In the genomic region with DNA sequence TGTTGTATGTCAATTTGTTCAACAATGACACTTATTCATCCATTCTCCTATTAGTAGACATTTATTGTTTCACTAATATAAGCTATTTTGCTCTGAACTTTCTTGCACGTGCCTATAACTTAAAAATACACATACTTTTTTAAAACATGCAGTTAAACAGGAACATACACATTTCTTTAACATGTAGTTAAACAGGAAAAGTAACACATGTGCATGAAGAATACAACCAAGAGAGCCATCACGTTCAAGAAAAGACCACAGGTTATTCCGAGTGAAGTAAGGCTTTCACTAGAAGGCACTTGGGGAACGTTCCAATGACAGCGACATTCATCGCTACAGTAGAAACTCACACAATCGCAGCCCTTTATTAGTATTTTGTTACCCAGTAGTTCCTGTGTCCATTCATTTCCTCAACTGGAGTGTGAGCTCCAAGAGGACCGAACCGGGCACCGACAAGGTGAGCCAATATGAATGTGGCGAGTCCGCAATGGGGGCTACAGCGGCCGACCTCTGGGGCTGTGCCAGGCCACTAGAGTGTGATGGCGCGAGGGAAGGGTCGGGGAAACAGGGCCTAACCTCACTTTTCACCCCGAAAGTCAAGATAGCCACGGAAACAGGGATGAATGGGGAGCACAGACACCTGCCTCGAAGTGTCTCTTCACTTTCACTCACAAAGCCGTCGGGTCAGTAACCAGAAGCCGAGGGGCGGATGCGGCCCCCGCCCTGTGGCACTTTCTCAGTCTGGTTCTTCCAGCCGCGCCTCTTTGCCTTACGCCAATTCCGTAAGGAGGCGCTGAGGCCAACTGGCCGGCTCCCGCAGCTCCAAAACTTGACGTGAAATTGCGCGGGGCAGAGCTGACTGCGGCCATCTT, we compare ENCODE assay signal across 8 cellular contexts. TPM values are rescaled to one million over a fixed set of nuclear protein-coding genes. Genes with fewer than 3 reads are reported as not detected.
A peak's percentile ranks its signal among the peaks of the same experiment; 100 is the strongest.
DNase-seq lines count a peak whose midpoint lies in the region; ATAC-seq and TF ChIP-seq lines count a peak whose summit lies in the region.

No MANE protein-coding gene starts in this region.

- CTCF ChIA-PET in HCT116 (lab: Charles Lee), result interaction anchor here (0.9 to 1.6 kb wide), 3 partner anchors 90 to 176 kb away, joined by 3 to 4 read pairs (median 3); no protein-coding TSS in a partner anchor

- intact Hi-C loops in HCT116 (cut with micrococcal nuclease), result no loop called here

- TF ChIP-seq CTCF in HCT116 (IDR thresholded peaks at IDR 0.05 in 2 of 3, conservative IDR thresholded peaks at IDR 0.05 in 1 of 3; ENCODE audit: borderline replicate concordance in 1 of 3, insufficient read depth in 1 of 3, low read depth in 2 of 3, low read length in 2 of 3) (no peak), MM.1S (IDR thresholded peaks at IDR 0.05; ENCODE audit: low read length) (no peak), thoracic aorta (IDR thresholded peaks at IDR 0.05) (no peak)

- POLR2A ChIA-PET in HCT116 (lab: Charles Lee), result interaction anchor here (0.7 to 1.4 kb wide), 9 partner anchors 9 to 227 kb away, joined by 3 to 6 read pairs (median 4); no protein-coding TSS in a partner anchor

- H3K27me3 ChIP-seq in HCT116 (ENCODE audit: insufficient read depth, low read length), result no peaks in the 10 kb centered on the region
- no peaks in the 10 kb centered on the region for H3K27me3 ChIP-seq in MM.1S (replicated peaks; ENCODE audit: insufficient read depth, low read length)
- no peaks in the 10 kb centered on the region for H3K27me3 ChIP-seq in thoracic aorta (replicated peaks; ENCODE audit: insufficient read depth)

- H3K4me1 ChIP-seq in HCT116 (ENCODE audit: control insufficient read depth in 1 of 2, insufficient read depth in 2 of 2, low read length in 2 of 2), result peaks cover 8 to 20% of the 10 kb centered on the region in 2 experiments; a peak in 3 of 4 replicates
- H3K4me1 ChIP-seq in MM.1S (ENCODE audit: low read length), result peaks cover 20% of the 10 kb centered on the region
- peaks cover 10 to 42% of the 10 kb centered on the region in 2 donors for H3K4me1 ChIP-seq in thoracic aorta (ENCODE audit: control insufficient read depth in 1 of 2, low read depth in 2 of 2)

- H3K9me3 ChIP-seq in HCT116 (ENCODE audit: control insufficient read depth in 1 of 2, insufficient read depth in 1 of 2, low read depth in 1 of 2, low read length in 2 of 2) (no peaks in the 10 kb centered on the region), MM.1S (replicated peaks; ENCODE audit: insufficient read depth, low read length) (no peaks in the 10 kb centered on the region), thoracic aorta (no peaks in the 10 kb centered on the region)

- H3K4me2 ChIP-seq in HCT116 (ENCODE audit: low read length), result peak overlapping the region; percentile 90
- peak overlapping the region; percentile 92 for H3K4me2 ChIP-seq in MM.1S (ENCODE audit: low read depth, low read length)

- H4K20me1 ChIP-seq in HCT116 (ENCODE audit: insufficient read depth), result no peaks in the 10 kb centered on the region
- H4K20me1 ChIP-seq in MM.1S (ENCODE audit: insufficient read depth, low read length), result peaks cover 22% of the 10 kb centered on the region

- DNase-seq in GM03348 (ENCODE audit: low spot score) (peak; percentile 82), HCT116 (ENCODE audit: low read depth, low spot score) (no peak), MM.1S (peak; percentile 76), SHP77 (lab: John Stamatoyannopoulos, UW) (peak; percentile 93 to 94), globus pallidus (ENCODE audit: low spot score) (peak; percentile 90), occipital lobe (lab: John Stamatoyannopoulos, UW) (peak; percentile 85), thoracic aorta (ENCODE audit: low spot score) (peak; percentile 60)
- peak; percentile 83 for DNase-seq in activated naive CD4-positive, alpha-beta T cell treated with Interleukin-2 at 50 U/mL for 16 hours

- H2AFZ ChIP-seq in HCT116 (ENCODE audit: low read depth, low read length, poor library complexity, severe bottlenecking) (peak overlapping the region; percentile 75), MM.1S (ENCODE audit: low read length) (peak overlapping the region; percentile 96)

- peak overlapping the region; percentile 95 for H3K27ac ChIP-seq in HCT116 (ENCODE audit: low read depth, low read length)
- peak overlapping the region; percentile 92 for H3K27ac ChIP-seq in MM.1S (ENCODE audit: low read length)
- peak overlapping the region; percentile 98 to 99 for H3K27ac ChIP-seq in thoracic aorta

- RAD21 ChIA-PET in HCT116 (lab: Charles Lee; ENCODE audit: low non-redundant PET in 1 of 2, low total read pairs in 2 of 2, uncharacterized antibody in 2 of 2, unreplicated experiment in 2 of 2), result no interaction called here

- TF ChIP-seq POLR2A in HCT116 (IDR thresholded peaks at IDR 0.05; ENCODE audit: borderline replicate concordance, extremely low read depth, insufficient read depth, insufficient read length), result peak; percentile 56

- TF ChIP-seq RAD21 in HCT116 (IDR thresholded peaks at IDR 0.05; ENCODE audit: low read depth), result no peak

- no peaks in the 10 kb centered on the region for H3K9me2 ChIP-seq in HCT116 (ENCODE audit: insufficient read depth)
- H3K9me2 ChIP-seq in MM.1S (replicated peaks; ENCODE audit: insufficient read depth, low read length), result no peaks in the 10 kb centered on the region

- ATAC-seq in HCT116 (peak; percentile 66), thoracic aorta (ENCODE audit: insufficient number of reproducible peaks, low FRiP score, low read depth) (peak; percentile 70)

- BruUV-seq in HCT116 (replicated peaks; lab: Mats Ljungman, UMichigan), result TSS peak; percentile 70

- H3K9ac ChIP-seq in HCT116 (ENCODE audit: low read length) (peak overlapping the region; percentile 84), MM.1S (ENCODE audit: low read length) (peak overlapping the region; percentile 94)

- peaks cover 24% of the 10 kb centered on the region; the same call in 1 of the 2 replicates for H3F3A ChIP-seq in MM.1S (ENCODE audit: insufficient read depth, low read length)

- peaks cover 52% of the 10 kb centered on the region for H3K79me2 ChIP-seq in HCT116 (ENCODE audit: insufficient read depth, low read length)
- H3K79me2 ChIP-seq in MM.1S (ENCODE audit: low read length), result peaks cover 38% of the 10 kb centered on the region

- H3K4me3 ChIP-seq in HCT116 (replicated peaks in 1 of 2; ENCODE audit: low read depth in 1 of 2, low read length in 2 of 2) (peak overlapping the region; percentile 70 to 72), MM.1S (ENCODE audit: low read length) (peak overlapping the region; percentile 91), thoracic aorta (peak overlapping the region; percentile 98)

- H3K36me3 ChIP-seq in HCT116 (ENCODE audit: control insufficient read depth in 1 of 2, insufficient read depth in 2 of 2, low read length in 2 of 2) (no peaks in the 10 kb centered on the region), MM.1S (replicated peaks; ENCODE audit: insufficient read depth, low read length) (no peaks in the 10 kb centered on the region), thoracic aorta (no peaks in the 10 kb centered on the region)

TF ChIP-seq in HCT116, 20 proteins besides CTCF, POLR2A, EP300 and RAD21:
- TF ChIP-seq SIN3A (IDR thresholded peaks at IDR 0.05; ENCODE audit: low read depth) (peak; percentile 55; the same call in 1 of the 2 replicates), ZFX (IDR thresholded peaks at IDR 0.05) (peak; percentile 68), ZNF274 (IDR thresholded peaks at IDR 0.05; ENCODE audit: low read depth, low read length) (no peak), TCF7L2 (IDR thresholded peaks at IDR 0.05; ENCODE audit: borderline replicate concordance, extremely low read depth, insufficient read depth, insufficient read length) (peak; percentile 16)
TF ChIP-seq in HCT116: peak in this region for 3.

RNA-seq across cellular contexts. Expression of a gene that starts 0.8 kb away (rescaled TPM):
- total RNA-seq in HCT116 (2021; ENCODE audit: unreplicated experiment) (140 TPM), occipital lobe (370 TPM), thoracic aorta (100 to 1,000 TPM; 165 to 224 TPM)
- polyA plus RNA-seq in HCT116 (2012), result 61.9 and 78.8 TPM in 2 replicates
